ENCODE assay signal across 1 cellular context in the genomic region with DNA sequence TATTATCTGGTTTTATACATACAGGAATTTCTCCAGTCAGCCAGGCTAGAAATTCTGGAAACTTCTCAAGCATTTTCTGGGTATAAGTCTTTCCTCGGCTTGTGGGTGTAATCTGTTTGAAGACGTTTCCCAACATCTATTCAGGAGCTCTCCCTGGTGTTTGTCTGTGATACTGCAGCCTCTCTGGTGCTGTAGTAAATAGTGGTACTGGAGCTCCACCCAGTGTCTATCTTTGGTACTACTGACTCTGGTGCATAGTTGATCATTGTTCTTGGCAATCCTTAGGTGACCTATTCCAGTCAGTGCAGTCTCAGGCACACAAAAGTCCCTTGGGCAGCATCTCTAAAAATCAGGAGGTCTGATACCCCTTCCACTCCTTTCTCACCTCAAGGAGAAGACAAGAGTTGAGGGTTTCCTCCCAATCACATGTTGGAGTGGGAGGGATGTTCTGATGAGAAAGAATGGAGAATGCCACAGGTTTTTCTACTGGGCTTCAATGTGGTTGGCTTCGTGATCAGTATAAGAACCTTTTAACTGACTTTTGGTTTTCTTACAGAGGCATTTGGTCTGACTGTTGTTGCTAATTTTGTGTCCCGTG.
TF ChIP-seq lines count a peak whose summit lies in the region.

No MANE protein-coding gene starts in this region.

TF ChIP-seq in IMR-90, 13 proteins besides CTCF, POLR2A, EP300 and RAD21 (continued from another document):
- TF ChIP-seq, protein P1, sequence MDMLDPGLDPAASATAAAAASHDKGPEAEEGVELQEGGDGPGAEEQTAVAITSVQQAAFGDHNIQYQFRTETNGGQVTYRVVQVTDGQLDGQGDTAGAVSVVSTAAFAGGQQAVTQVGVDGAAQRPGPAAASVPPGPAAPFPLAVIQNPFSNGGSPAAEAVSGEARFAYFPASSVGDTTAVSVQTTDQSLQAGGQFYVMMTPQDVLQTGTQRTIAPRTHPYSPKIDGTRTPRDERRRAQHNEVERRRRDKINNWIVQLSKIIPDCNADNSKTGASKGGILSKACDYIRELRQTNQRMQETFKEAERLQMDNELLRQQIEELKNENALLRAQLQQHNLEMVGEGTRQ (IDR thresholded peaks at IDR 0.05; ENCODE audit: low read depth, low read length): no peak
- TF ChIP-seq MXI1 (IDR thresholded peaks at IDR 0.05; ENCODE audit: borderline replicate concordance, low read depth, low read length) (no peak), CHD1 (IDR thresholded peaks at IDR 0.05; ENCODE audit: low read depth, low read length) (no peak), RFX5 (IDR thresholded peaks at IDR 0.05; ENCODE audit: low read depth, low read length) (no peak), RCOR1 (IDR thresholded peaks at IDR 0.05; ENCODE audit: insufficient replicate concordance, low read length) (no peak), MAFK (IDR thresholded peaks at IDR 0.05; ENCODE audit: low read depth, low read length) (no peak)
- TF ChIP-seq, protein P2, sequence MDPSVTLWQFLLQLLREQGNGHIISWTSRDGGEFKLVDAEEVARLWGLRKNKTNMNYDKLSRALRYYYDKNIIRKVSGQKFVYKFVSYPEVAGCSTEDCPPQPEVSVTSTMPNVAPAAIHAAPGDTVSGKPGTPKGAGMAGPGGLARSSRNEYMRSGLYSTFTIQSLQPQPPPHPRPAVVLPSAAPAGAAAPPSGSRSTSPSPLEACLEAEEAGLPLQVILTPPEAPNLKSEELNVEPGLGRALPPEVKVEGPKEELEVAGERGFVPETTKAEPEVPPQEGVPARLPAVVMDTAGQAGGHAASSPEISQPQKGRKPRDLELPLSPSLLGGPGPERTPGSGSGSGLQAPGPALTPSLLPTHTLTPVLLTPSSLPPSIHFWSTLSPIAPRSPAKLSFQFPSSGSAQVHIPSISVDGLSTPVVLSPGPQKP (IDR thresholded peaks at IDR 0.05; ENCODE audit: borderline replicate concordance, low read depth, low read length): no peak
TF ChIP-seq in IMR-90: peak in this region for 2.
